In the genomic region with DNA sequence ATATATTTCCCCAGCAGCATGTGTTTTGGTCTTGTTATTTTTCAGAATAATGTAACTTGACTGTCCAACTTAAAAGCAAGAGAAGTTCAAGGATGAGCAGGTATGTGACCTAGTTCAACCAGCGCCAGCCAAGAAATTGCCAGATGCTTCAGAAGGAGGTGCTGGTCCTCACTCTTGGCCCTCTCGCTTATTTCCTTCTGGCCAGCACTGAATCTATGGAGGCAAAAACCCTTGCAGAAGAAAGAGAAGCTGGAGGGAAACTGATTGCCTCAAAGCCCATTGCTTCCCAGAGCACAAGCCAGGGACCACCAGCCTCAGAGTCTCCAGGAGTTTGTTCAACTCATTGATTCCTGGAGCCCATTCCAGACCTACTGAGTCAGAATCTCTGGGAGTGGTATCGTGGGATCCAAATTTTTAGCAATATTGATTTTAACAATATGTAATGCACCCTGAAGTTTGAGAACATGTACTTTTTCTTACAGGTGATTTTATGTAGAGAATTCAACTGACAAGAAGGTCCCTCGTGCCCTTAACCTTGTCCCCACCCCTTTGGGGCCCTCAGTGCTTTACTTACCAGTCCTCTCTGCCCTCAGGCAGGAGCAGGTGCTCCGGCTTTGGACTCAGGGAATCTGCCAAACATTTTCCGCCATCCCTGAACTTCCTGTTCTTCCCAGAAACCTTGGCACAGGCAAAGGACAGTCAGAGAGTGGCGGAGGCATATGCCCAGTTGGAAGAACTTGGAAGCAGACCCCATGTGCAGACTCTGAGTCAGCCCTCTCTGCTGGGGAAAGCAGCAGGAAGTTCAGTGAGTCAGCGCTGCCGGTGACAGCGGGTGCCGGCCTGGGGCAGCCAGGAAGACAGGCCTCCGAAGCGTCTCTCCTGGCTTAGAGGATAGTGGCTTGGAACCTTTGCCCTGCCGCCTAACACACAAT, we compare ENCODE assay signal across 8 cellular contexts. TPM values are rescaled to one million over a fixed set of nuclear protein-coding genes. Genes with fewer than 3 reads are reported as not detected.
DNase-seq lines count a peak whose midpoint lies in the region; ATAC-seq and TF ChIP-seq lines count a peak whose summit lies in the region.

No MANE protein-coding gene starts in this region.

- peak overlapping the region; percentile 70 for H3K4me2 ChIP-seq in HCT116 (ENCODE audit: low read length)

- H3K36me3 ChIP-seq in HCT116 (ENCODE audit: control insufficient read depth in 1 of 2, insufficient read depth in 2 of 2, low read length in 2 of 2) (no peaks in the 10 kb centered on the region), Panc1 (ENCODE audit: control insufficient read depth, insufficient read depth, low read length) (no peaks in the 10 kb centered on the region)

- in situ Hi-C loops in Panc1 (cut with HindIII; ENCODE audit: low pct_unique_long_range_greater_than_20kb, low sequenced_read_pairs) = no loop called here
- in situ Hi-C loops in astrocyte of the spinal cord (cut with HindIII; ENCODE audit: low sequenced_read_pairs) = no loop called here
- in situ Hi-C loops in GM13976 (cut with MboI; ENCODE audit: low sequenced_read_pairs, unreplicated experiment) = no loop called here

- peak; percentile 97 for ATAC-seq in HCT116
- ATAC-seq in Panc1 = peak; percentile 98
- no peak for ATAC-seq in GM18502 (IDR thresholded peaks at IDR 0.05; ENCODE audit: poor library complexity, unreplicated experiment)

- H3K27me3 ChIP-seq in HCT116 (ENCODE audit: insufficient read depth, low read length) (no peaks in the 10 kb centered on the region), Panc1 (ENCODE audit: control insufficient read depth, insufficient read depth, low read length) (no peaks in the 10 kb centered on the region)

- no peak for TF ChIP-seq CTCF in C4-2B (conservative IDR thresholded peaks at IDR 0.05)
- peak in 2 of 3 experiments; percentile 6 to 19; a peak in 1 of 6 replicates for TF ChIP-seq CTCF in HCT116 (IDR thresholded peaks at IDR 0.05 in 2 of 3, conservative IDR thresholded peaks at IDR 0.05 in 1 of 3; ENCODE audit: borderline replicate concordance in 1 of 3, insufficient read depth in 1 of 3, low read depth in 2 of 3, low read length in 2 of 3)
- TF ChIP-seq CTCF in Panc1 (IDR thresholded peaks at IDR 0.05) = no peak
- no peak for TF ChIP-seq CTCF in astrocyte of the spinal cord (IDR thresholded peaks at IDR 0.05; ENCODE audit: low read depth, low read length)
- TF ChIP-seq CTCF in GM13976 (IDR thresholded peaks at IDR 0.05; ENCODE audit: borderline replicate concordance, control extremely low read depth, extremely low read depth, insufficient read depth, missing control alignments) = no peak

- BruUV-seq in HCT116 (replicated peaks; lab: Mats Ljungman, UMichigan) (no TSS peak), Panc1 (replicated peaks; lab: Mats Ljungman, UMichigan) (no TSS peak)

- no peak for TF ChIP-seq POLR2A in HCT116 (IDR thresholded peaks at IDR 0.05; ENCODE audit: borderline replicate concordance, extremely low read depth, insufficient read depth, insufficient read length)

- H3K9ac ChIP-seq in HCT116 (ENCODE audit: low read length) = peak overlapping the region; percentile 18

- RAD21 ChIA-PET in HCT116 (lab: Charles Lee; ENCODE audit: low non-redundant PET in 1 of 2, low total read pairs in 2 of 2, uncharacterized antibody in 2 of 2, unreplicated experiment in 2 of 2) = no interaction called here

- H3K79me2 ChIP-seq in HCT116 (ENCODE audit: insufficient read depth, low read length) = no peaks in the 10 kb centered on the region

- H3K9me2 ChIP-seq in HCT116 (ENCODE audit: insufficient read depth) = no peaks in the 10 kb centered on the region

- POLR2A ChIA-PET in HCT116 (lab: Charles Lee) (no interaction called here), Panc1 (lab: Charles Lee) (no interaction called here)

- no peaks in the 10 kb centered on the region for H4K20me1 ChIP-seq in HCT116 (ENCODE audit: insufficient read depth)

- H3K9me3 ChIP-seq in HCT116 (ENCODE audit: control insufficient read depth in 1 of 2, insufficient read depth in 1 of 2, low read depth in 1 of 2, low read length in 2 of 2) = no peaks in the 10 kb centered on the region
- peaks cover 4% of the 10 kb centered on the region; the same call in 1 of the 2 replicates for H3K9me3 ChIP-seq in Panc1 (ENCODE audit: control insufficient read depth, insufficient read depth, low read depth, low read length)

- CTCF ChIA-PET in HCT116 (lab: Charles Lee) (no interaction called here), Panc1 (lab: Charles Lee) (no interaction called here)

- peak overlapping the region; percentile 81 for H2AFZ ChIP-seq in HCT116 (ENCODE audit: low read depth, low read length, poor library complexity, severe bottlenecking)

- peaks cover 9 to 32% of the 10 kb centered on the region in 2 experiments for H3K4me1 ChIP-seq in HCT116 (ENCODE audit: control insufficient read depth in 1 of 2, insufficient read depth in 2 of 2, low read length in 2 of 2)
- H3K4me1 ChIP-seq in Panc1 (ENCODE audit: control insufficient read depth, insufficient read depth, low read length) = peaks cover 26% of the 10 kb centered on the region

- DNase-seq in HCT116 (ENCODE audit: low read depth, low spot score) (peak; percentile 80), Panc1 (ENCODE audit: low read depth, low spot score) (peak; percentile 64), astrocyte of the spinal cord (ENCODE audit: low read depth, low spot score) (peak; percentile 96), islet precursor cell (peak; percentile 99), GM13976 (ENCODE audit: low spot score) (no peak)
- DNase-seq in stimulated activated CD4-positive, alpha-beta T cell treated with anti-CD3 and anti-CD28 coated beads, Interleukin-4, amount 100 ng/mL, for 1 hour = peak; percentile 23

- TF ChIP-seq RAD21 in HCT116 (IDR thresholded peaks at IDR 0.05; ENCODE audit: low read depth) = peak; percentile 31; the same call in 1 of the 2 replicates

- H3K27ac ChIP-seq in C4-2B = peak overlapping the region; percentile 71
- peak overlapping the region; percentile 33 for H3K27ac ChIP-seq in HCT116 (ENCODE audit: low read depth, low read length)
- peak overlapping the region; percentile 83 for H3K27ac ChIP-seq in Panc1 (ENCODE audit: low read length)

- H3K4me3 ChIP-seq in HCT116 (replicated peaks in 1 of 2; ENCODE audit: low read depth in 1 of 2, low read length in 2 of 2) (peak overlapping the region; percentile 23 to 29), Panc1 (ENCODE audit: low read depth in 2 of 2, low read length in 2 of 2) (peak overlapping the region; percentile 8 to 44), astrocyte of the spinal cord (ENCODE audit: low read depth, low read length) (no peak overlapping the region)

- intact Hi-C loops in HCT116 (cut with micrococcal nuclease) = no loop called here
- intact Hi-C loops in Panc1 (cut with micrococcal nuclease; ENCODE audit: unreplicated experiment) = no loop called here

TF ChIP-seq in HCT116, 20 proteins besides CTCF, POLR2A, EP300 and RAD21 (continues in another document):
- TF ChIP-seq, protein P1, sequence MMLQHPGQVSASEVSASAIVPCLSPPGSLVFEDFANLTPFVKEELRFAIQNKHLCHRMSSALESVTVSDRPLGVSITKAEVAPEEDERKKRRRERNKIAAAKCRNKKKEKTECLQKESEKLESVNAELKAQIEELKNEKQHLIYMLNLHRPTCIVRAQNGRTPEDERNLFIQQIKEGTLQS (IDR thresholded peaks at IDR 0.05) = no peak
- no peak for TF ChIP-seq TCF7L2 (IDR thresholded peaks at IDR 0.05; ENCODE audit: borderline replicate concordance, extremely low read depth, insufficient read depth, insufficient read length)
- no peak for TF ChIP-seq EZH2 (IDR thresholded peaks at IDR 0.05)
- TF ChIP-seq, protein P2, sequence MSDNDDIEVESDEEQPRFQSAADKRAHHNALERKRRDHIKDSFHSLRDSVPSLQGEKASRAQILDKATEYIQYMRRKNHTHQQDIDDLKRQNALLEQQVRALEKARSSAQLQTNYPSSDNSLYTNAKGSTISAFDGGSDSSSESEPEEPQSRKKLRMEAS (IDR thresholded peaks at IDR 0.05) = peak; percentile 94
- TF ChIP-seq CEBPB (IDR thresholded peaks at IDR 0.05; ENCODE audit: low read depth) = no peak
- TF ChIP-seq, protein P3, sequence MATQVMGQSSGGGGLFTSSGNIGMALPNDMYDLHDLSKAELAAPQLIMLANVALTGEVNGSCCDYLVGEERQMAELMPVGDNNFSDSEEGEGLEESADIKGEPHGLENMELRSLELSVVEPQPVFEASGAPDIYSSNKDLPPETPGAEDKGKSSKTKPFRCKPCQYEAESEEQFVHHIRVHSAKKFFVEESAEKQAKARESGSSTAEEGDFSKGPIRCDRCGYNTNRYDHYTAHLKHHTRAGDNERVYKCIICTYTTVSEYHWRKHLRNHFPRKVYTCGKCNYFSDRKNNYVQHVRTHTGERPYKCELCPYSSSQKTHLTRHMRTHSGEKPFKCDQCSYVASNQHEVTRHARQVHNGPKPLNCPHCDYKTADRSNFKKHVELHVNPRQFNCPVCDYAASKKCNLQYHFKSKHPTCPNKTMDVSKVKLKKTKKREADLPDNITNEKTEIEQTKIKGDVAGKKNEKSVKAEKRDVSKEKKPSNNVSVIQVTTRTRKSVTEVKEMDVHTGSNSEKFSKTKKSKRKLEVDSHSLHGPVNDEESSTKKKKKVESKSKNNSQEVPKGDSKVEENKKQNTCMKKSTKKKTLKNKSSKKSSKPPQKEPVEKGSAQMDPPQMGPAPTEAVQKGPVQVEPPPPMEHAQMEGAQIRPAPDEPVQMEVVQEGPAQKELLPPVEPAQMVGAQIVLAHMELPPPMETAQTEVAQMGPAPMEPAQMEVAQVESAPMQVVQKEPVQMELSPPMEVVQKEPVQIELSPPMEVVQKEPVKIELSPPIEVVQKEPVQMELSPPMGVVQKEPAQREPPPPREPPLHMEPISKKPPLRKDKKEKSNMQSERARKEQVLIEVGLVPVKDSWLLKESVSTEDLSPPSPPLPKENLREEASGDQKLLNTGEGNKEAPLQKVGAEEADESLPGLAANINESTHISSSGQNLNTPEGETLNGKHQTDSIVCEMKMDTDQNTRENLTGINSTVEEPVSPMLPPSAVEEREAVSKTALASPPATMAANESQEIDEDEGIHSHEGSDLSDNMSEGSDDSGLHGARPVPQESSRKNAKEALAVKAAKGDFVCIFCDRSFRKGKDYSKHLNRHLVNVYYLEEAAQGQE (IDR thresholded peaks at IDR 0.05; ENCODE audit: low read depth) = no peak
- TF ChIP-seq ZNF274 (IDR thresholded peaks at IDR 0.05; ENCODE audit: low read depth, low read length) = no peak
- TF ChIP-seq SIN3A (IDR thresholded peaks at IDR 0.05; ENCODE audit: low read depth) = peak; percentile 86
- peak; percentile 85 for TF ChIP-seq SP1 (IDR thresholded peaks at IDR 0.05; ENCODE audit: low read depth)
- TF ChIP-seq JUND (IDR thresholded peaks at IDR 0.05) = peak; percentile 95
- no peak for TF ChIP-seq ZFX (IDR thresholded peaks at IDR 0.05)
- peak; percentile 59; the same call in 1 of the 2 replicates for TF ChIP-seq POLR2AphosphoS5 (IDR thresholded peaks at IDR 0.05; ENCODE audit: low read depth, low read length)

RNA-seq across cellular contexts. Expression of a gene that starts 10.3 kb away (rescaled TPM):
- total RNA-seq in HCT116 (2021; ENCODE audit: unreplicated experiment) (0.54 TPM), Panc1 (2021; ENCODE audit: unreplicated experiment) (0.67 TPM)
- 0.05 TPM in 2 replicates for polyA plus RNA-seq in HCT116 (2012)
- polyA plus RNA-seq in Panc1 (2012; ENCODE audit: insufficient read length) = not detected

RNA-seq across cellular contexts. Expression of a gene that starts 49.9 kb away (rescaled TPM):
- total RNA-seq in HCT116 (2021; ENCODE audit: unreplicated experiment) = 31.3 TPM
- polyA plus RNA-seq in HCT116 (2012) = 15.4 and 19.4 TPM in 2 replicates
- total RNA-seq in Panc1 (2021; ENCODE audit: unreplicated experiment) = 22.9 TPM
- polyA plus RNA-seq in Panc1 (2012; ENCODE audit: insufficient read length) = 7.4 TPM

Comparison
In these comparisons a context has a peak if more than half of its experiments do, and no peak if none do; other contexts are left out.
1. H3K27ac ChIP-seq: peak in every context shown above with its lines; median percentile 83 in Panc1; 71 in C4-2B; 33 in HCT116.
2. CTCF ChIP-seq: peak in HCT116 (2 of 3); none in C4-2B (single experiment), Panc1 (single experiment), astrocyte of the spinal cord (single experiment) and GM13976 (single experiment).